Comparison of ENCODE assay signal across 9 cellular contexts in genomic region chr2:239289545-239289944, GRCh38.
DNase-seq lines count a peak whose midpoint lies in the region; ATAC-seq, FAIRE-seq and TF ChIP-seq lines count a peak whose summit lies in the region.
"Had no signal": no experiment of that assay in that cellular context is flagged by ENCODE, and none has a peak within 500 bp of the region (broad histone marks: within the 10 kb centered on the region; RNA-seq: fewer than 3 reads in every experiment).

No MANE protein-coding gene starts in this region.

- no peak for FAIRE-seq in urothelium cell line (lab: Jason Lieb, UNC)

- intact Hi-C loops in activated naive CD4-positive, alpha-beta T cell treated with anti-CD3 and anti-CD28 coated beads for 36 hours (cut with micrococcal nuclease), result loop anchor here (1.0 to 2.0 kb wide), 9 partner anchors 9 to 255 kb away; partner anchors contain the start of gene HDAC4
- intact Hi-C loops in activated CD8-positive, alpha-beta T cell treated with anti-CD3 and anti-CD28 coated beads for 36 hours (cut with micrococcal nuclease), result loop anchor here (5.0 kb wide), 1 partner anchor 33 kb away; no protein-coding TSS in a partner anchor
- intact Hi-C loops in lower lobe of right lung (cut with DNase I), result no loop called here

- H3K4me1 ChIP-seq in lower lobe of right lung, result peaks cover 53% of the 10 kb centered on the region

- no peak for TF ChIP-seq CTCF in activated CD8-positive, alpha-beta T cell treated with anti-CD3 and anti-CD28 coated beads for 36 hours (IDR thresholded peaks at IDR 0.05)
- TF ChIP-seq CTCF in lower lobe of right lung (IDR thresholded peaks at IDR 0.05), result no peak
- no peak for TF ChIP-seq CTCF in type B pancreatic cell (conservative IDR thresholded peaks at IDR 0.05)

- ATAC-seq in activated CD8-positive, alpha-beta T cell treated with anti-CD3 and anti-CD28 coated beads for 36 hours, result peak; percentile 38
- ATAC-seq in lower lobe of right lung, result no peak

- CTCF ChIA-PET in activated naive CD4-positive, alpha-beta T cell treated with anti-CD3 and anti-CD28 coated beads for 36 hours (lab: Charles Lee), result interaction anchor here (1.0 kb wide), 1 partner anchor 8 kb away, joined by 3 read pairs; no protein-coding TSS in a partner anchor
- CTCF ChIA-PET in activated CD8-positive, alpha-beta T cell treated with anti-CD3 and anti-CD28 coated beads for 36 hours (lab: Charles Lee), result interaction anchor here (1.3 to 1.8 kb wide), 2 partner anchors 22 to 145 kb away, joined by 3 to 4 read pairs; no protein-coding TSS in a partner anchor

- peak; percentile 64 for DNase-seq in activated naive CD4-positive, alpha-beta T cell treated with anti-CD3 and anti-CD28 coated beads for 36 hours
- no peak for DNase-seq in activated naive CD4-positive, alpha-beta T cell treated with anti-CD3 and anti-CD28 coated beads, Interleukin-2, amount 50 U/mL, for 16 hours
- DNase-seq in activated CD8-positive, alpha-beta T cell treated with anti-CD3 and anti-CD28 coated beads for 36 hours, result peak; percentile 63
- DNase-seq in lower lobe of right lung (peak; percentile 29), type B pancreatic cell (ENCODE audit: extremely low spot score, unreplicated experiment) (no peak), NCI-H1105 (lab: John Stamatoyannopoulos, UW) (no peak), urothelium cell line (ENCODE audit: low spot score) (no peak), NCI-H146 (lab: John Stamatoyannopoulos, UW) (no peak)
- DNase-seq: activated CD8-positive, alpha-beta memory T cell treated with anti-CD3 and anti-CD28 coated beads for 24 hours had no signal

- H3K27me3 ChIP-seq in lower lobe of right lung (ENCODE audit: low read depth), result no peaks in the 10 kb centered on the region

- no peak overlapping the region for H3K4me3 ChIP-seq in lower lobe of right lung

- peak overlapping the region; percentile 45 for H3K4me3 Mint-ChIP-seq in activated naive CD4-positive, alpha-beta T cell treated with anti-CD3 and anti-CD28 coated beads for 36 hours
- H3K4me3 Mint-ChIP-seq in activated CD8-positive, alpha-beta T cell treated with anti-CD3 and anti-CD28 coated beads for 36 hours, result peak overlapping the region; percentile 59
- H3K4me3 Mint-ChIP-seq in type B pancreatic cell, result no peak overlapping the region

- H3K4me1 Mint-ChIP-seq in activated naive CD4-positive, alpha-beta T cell treated with anti-CD3 and anti-CD28 coated beads for 36 hours (ENCODE audit: low read depth), result peaks cover 80% of the 10 kb centered on the region
- H3K4me1 Mint-ChIP-seq in activated CD8-positive, alpha-beta T cell treated with anti-CD3 and anti-CD28 coated beads for 36 hours (ENCODE audit: low read depth), result peaks cover 74% of the 10 kb centered on the region
- H3K4me1 Mint-ChIP-seq in type B pancreatic cell (ENCODE audit: unreplicated experiment), result peaks cover 71% of the 10 kb centered on the region

- H3K27ac ChIP-seq in lower lobe of right lung, result no peak overlapping the region

- peaks cover 2% of the 10 kb centered on the region for H3K36me3 Mint-ChIP-seq in activated naive CD4-positive, alpha-beta T cell treated with anti-CD3 and anti-CD28 coated beads for 36 hours (ENCODE audit: low read depth)
- no peaks in the 10 kb centered on the region for H3K36me3 Mint-ChIP-seq in activated CD8-positive, alpha-beta T cell treated with anti-CD3 and anti-CD28 coated beads for 36 hours (ENCODE audit: low read depth)
- H3K36me3 Mint-ChIP-seq in type B pancreatic cell, result no peaks in the 10 kb centered on the region

- H3K9me3 Mint-ChIP-seq in activated naive CD4-positive, alpha-beta T cell treated with anti-CD3 and anti-CD28 coated beads for 36 hours, result no peaks in the 10 kb centered on the region
- no peaks in the 10 kb centered on the region for H3K9me3 Mint-ChIP-seq in activated CD8-positive, alpha-beta T cell treated with anti-CD3 and anti-CD28 coated beads for 36 hours
- H3K9me3 Mint-ChIP-seq in type B pancreatic cell, result no peaks in the 10 kb centered on the region

- POLR2A ChIA-PET in activated CD8-positive, alpha-beta T cell treated with anti-CD3 and anti-CD28 coated beads for 36 hours (lab: Charles Lee), result interaction anchor here (0.7 to 1.4 kb wide), 4 partner anchors 9 to 113 kb away, joined by 3 to 5 read pairs (median 4); no protein-coding TSS in a partner anchor

- no peaks in the 10 kb centered on the region for H3K36me3 ChIP-seq in lower lobe of right lung

- H3K27me3 Mint-ChIP-seq in activated naive CD4-positive, alpha-beta T cell treated with anti-CD3 and anti-CD28 coated beads for 36 hours (ENCODE audit: low read depth), result peaks cover 13% of the 10 kb centered on the region
- H3K27me3 Mint-ChIP-seq in activated CD8-positive, alpha-beta T cell treated with anti-CD3 and anti-CD28 coated beads for 36 hours, result peaks cover 1% of the 10 kb centered on the region
- no peaks in the 10 kb centered on the region for H3K27me3 Mint-ChIP-seq in type B pancreatic cell

- peak overlapping the region; percentile 86 for H3K27ac Mint-ChIP-seq in activated naive CD4-positive, alpha-beta T cell treated with anti-CD3 and anti-CD28 coated beads for 36 hours
- peak overlapping the region; percentile 94 for H3K27ac Mint-ChIP-seq in activated CD8-positive, alpha-beta T cell treated with anti-CD3 and anti-CD28 coated beads for 36 hours
- peak overlapping the region; percentile 55 for H3K27ac Mint-ChIP-seq in type B pancreatic cell

- H3K9me3 ChIP-seq in lower lobe of right lung, result no peaks in the 10 kb centered on the region

Comparison
In these comparisons a context has a peak if more than half of its experiments do, and no peak if none do; other contexts are left out.
1. DNase-seq: peak in activated naive CD4-positive, alpha-beta T cell treated with anti-CD3 and anti-CD28 coated beads for 36 hours (single experiment), activated CD8-positive, alpha-beta T cell treated with anti-CD3 and anti-CD28 coated beads for 36 hours (single experiment) and lower lobe of right lung (single experiment); none in activated naive CD4-positive, alpha-beta T cell treated with anti-CD3 and anti-CD28 coated beads, Interleukin-2, amount 50 U/mL, for 16 hours (single experiment), type B pancreatic cell (single experiment), NCI-H1105 (single experiment), urothelium cell line (single experiment) and NCI-H146 (single experiment).
2. Peak in every context shown above with its lines, with median percentiles within 50 percentile points of each other: H3K27ac Mint-ChIP-seq.